Comparison of ENCODE assay signal across 35 cellular contexts in the genomic region with DNA sequence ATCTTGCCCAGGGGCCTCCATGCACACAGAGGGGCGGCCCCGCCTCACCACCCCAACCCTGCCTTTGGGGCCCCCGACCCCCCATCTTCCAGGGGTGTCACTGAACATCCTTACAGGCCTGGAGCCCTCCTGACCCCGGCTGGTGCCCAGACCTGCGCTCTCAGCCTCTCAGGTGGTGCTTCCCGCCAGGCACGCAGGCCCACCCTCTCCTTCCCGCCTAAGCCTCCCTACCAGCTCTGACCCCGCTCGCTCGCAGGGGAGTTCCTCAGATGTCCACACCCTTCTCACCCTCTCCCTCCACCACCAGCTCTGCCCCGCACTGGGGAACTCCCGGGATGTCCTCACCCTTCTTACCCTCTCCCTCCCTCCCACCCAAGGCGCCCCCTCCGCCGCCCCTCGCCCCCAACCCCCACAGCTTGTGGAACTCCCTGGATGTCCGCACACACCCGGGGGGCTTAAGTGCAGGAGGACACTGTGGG. TPM values are rescaled to one million over a fixed set of nuclear protein-coding genes. Genes with fewer than 3 reads are reported as not detected.
"Had no signal": no experiment of that assay in that cellular context is flagged by ENCODE, and none has a peak within 500 bp of the region (broad histone marks: within the 10 kb centered on the region; RNA-seq: fewer than 3 reads in every experiment).

No MANE protein-coding gene starts in this region.

- H3K36me3 Mint-ChIP-seq: immature natural killer cell; naive thymus-derived CD8-positive, alpha-beta T cell; stimulated activated naive B cell treated with anti-CD40 and anti-IgM and Interleukin-4, amounts not matched to agents 10 μg/mL and 1 μg/mL and 100 μg/mL, for 72 hours; type B pancreatic cell had no signal

- H3K36me3 ChIP-seq: left lung, lower lobe of right lung, neutrophil, right lobe of liver, tibial nerve, uterus had no signal

- H3K4me1 ChIP-seq: left lung, lower lobe of right lung, psoas muscle, right lobe of liver, uterus had no signal

- H3K27me3 Mint-ChIP-seq: stimulated activated naive CD8-positive, alpha-beta T cell treated with anti-CD3 and anti-CD28 coated beads, Interleukin-15, Interleukin-2, amounts not matched to agents 100 ng/mL and 50 ng/mL, for 24 hours had no signal

- H3K4me3 Mint-ChIP-seq: immature natural killer cell; naive thymus-derived CD8-positive, alpha-beta T cell; nephron; stimulated activated naive B cell treated with anti-CD40 and anti-IgM and Interleukin-4, amounts not matched to agents 10 μg/mL and 1 μg/mL and 100 μg/mL, for 72 hours; stimulated activated naive CD8-positive, alpha-beta T cell treated with anti-CD3 and anti-CD28 coated beads, Interleukin-15, Interleukin-2, amounts not matched to agents 100 ng/mL and 50 ng/mL, for 24 hours; type B pancreatic cell had no signal

- H3K27ac ChIP-seq: left lung, lower lobe of right lung, neutrophil, psoas muscle, right lobe of liver, tibial nerve, uterus had no signal

- H3K4me1 Mint-ChIP-seq: immature natural killer cell; stimulated activated naive B cell treated with anti-CD40 and anti-IgM and Interleukin-4, amounts not matched to agents 10 μg/mL and 1 μg/mL and 100 μg/mL, for 72 hours had no signal

- H3K79me2 ChIP-seq: parathyroid adenoma had no signal

- H3K4me3 ChIP-seq: left lung, lower lobe of right lung, psoas muscle, right lobe of liver, smooth muscle cell, tibial nerve, uterus had no signal

- FAIRE-seq: islet of Langerhans, kidney had no signal

- H3K4me2 ChIP-seq: smooth muscle cell had no signal

- H3K27me3 ChIP-seq: right lobe of liver, uterus had no signal

- H2AFZ ChIP-seq: parathyroid adenoma had no signal

- H3K9ac ChIP-seq: parathyroid adenoma had no signal

- DNase-seq: hypothalamus; immature natural killer cell; kidney; left colon; left lung; lower lobe of right lung; mammary epithelial cell; mesenchymal stem cell; naive thymus-derived CD8-positive, alpha-beta T cell; occipital lobe; psoas muscle; right lobe of liver; stimulated activated CD4-positive, alpha-beta T cell treated with anti-CD3 and anti-CD28 coated beads, Interleukin-1b, Interleukin-23, amount 100 ng/mL, for 48 hours; stimulated activated CD4-positive, alpha-beta T cell treated with anti-CD3 and anti-CD28 coated beads, Interleukin-2, amount 100 ng/mL, for 48 hours; stimulated activated CD4-positive, alpha-beta T cell treated with anti-CD3 and anti-CD28 coated beads, Interleukin-4, amount 100 ng/mL, for 4 hours; stimulated activated CD8-positive, alpha-beta memory T cell treated with anti-CD3 and anti-CD28 coated beads, Interleukin-4, amount 100 ng/mL, for 48 hours; stimulated activated naive B cell treated with anti-CD40 and anti-IgM and Interleukin-4, amounts not matched to agents 10 μg/mL and 1 μg/mL and 100 μg/mL, for 72 hours; substantia nigra; uterus had no signal

- H3K27ac Mint-ChIP-seq: immature natural killer cell; naive thymus-derived CD8-positive, alpha-beta T cell; nephron; stimulated activated naive B cell treated with anti-CD40 and anti-IgM and Interleukin-4, amounts not matched to agents 10 μg/mL and 1 μg/mL and 100 μg/mL, for 72 hours; stimulated activated naive CD8-positive, alpha-beta T cell treated with anti-CD3 and anti-CD28 coated beads, Interleukin-15, Interleukin-2, amounts not matched to agents 100 ng/mL and 50 ng/mL, for 24 hours had no signal

- H3K9me3 Mint-ChIP-seq: immature natural killer cell; naive thymus-derived CD8-positive, alpha-beta T cell; nephron; neural crest cell; stimulated activated naive B cell treated with anti-CD40 and anti-IgM and Interleukin-4, amounts not matched to agents 10 μg/mL and 1 μg/mL and 100 μg/mL, for 72 hours; stimulated activated naive CD8-positive, alpha-beta T cell treated with anti-CD3 and anti-CD28 coated beads, Interleukin-15, Interleukin-2, amounts not matched to agents 100 ng/mL and 50 ng/mL, for 24 hours; type B pancreatic cell had no signal

- ATAC-seq: left colon; left lung; lower lobe of right lung; naive thymus-derived CD8-positive, alpha-beta T cell; psoas muscle; right lobe of liver; stimulated activated naive B cell treated with anti-CD40 and anti-IgM and Interleukin-4, amounts not matched to agents 10 μg/mL and 1 μg/mL and 100 μg/mL, for 72 hours had no signal

- H3K9me3 ChIP-seq: left lung, lower lobe of right lung, neutrophil, psoas muscle, right lobe of liver, tibial nerve, uterus had no signal

RNA-seq across cellular contexts. Expression of a gene that starts 12.3 kb away (rescaled TPM):
- total RNA-seq: kidney; left colon; lower lobe of right lung; mammary epithelial cell; mucosa of gallbladder; naive thymus-derived CD8-positive, alpha-beta T cell; neural crest cell; occipital lobe; osteocyte; posterior vena cava; psoas muscle; skeletal muscle tissue; smooth muscle cell; temporal lobe; tibial nerve; ureter; uterus had no signal
- polyA plus RNA-seq: immature natural killer cell; liver; mammary epithelial cell; naive thymus-derived CD8-positive, alpha-beta T cell had no signal

RNA-seq across cellular contexts. Expression of a gene that starts 30.1 kb away (rescaled TPM):
- total RNA-seq: liver; naive thymus-derived CD8-positive, alpha-beta T cell; psoas muscle; right lobe of liver; skeletal muscle tissue; tibial nerve; ureter had no signal
- polyA plus RNA-seq: immature natural killer cell; liver; naive thymus-derived CD8-positive, alpha-beta T cell had no signal
